9 cellular contexts compared by ENCODE assay signal in genomic region chr3:187999821-188000220, GRCh38.
DNase-seq lines count a peak whose midpoint lies in the region; ATAC-seq and TF ChIP-seq lines count a peak whose summit lies in the region.
"Had no signal": no experiment of that assay in that cellular context is flagged by ENCODE, and none has a peak within 500 bp of the region (broad histone marks: within the 10 kb centered on the region; RNA-seq: fewer than 3 reads in every experiment).

No MANE protein-coding gene starts in this region.

- intact Hi-C loops in activated CD4-positive, alpha-beta T cell treated with anti-CD3 and anti-CD28 coated beads for 36 hours (cut with DNase I, micrococcal nuclease): no loop called here

- no peaks in the 10 kb centered on the region for H4K20me1 ChIP-seq in GM23248 (ENCODE audit: insufficient read depth)

- peak; percentile 87 for ATAC-seq in activated CD4-positive, alpha-beta T cell treated with anti-CD3 and anti-CD28 coated beads for 36 hours
- ATAC-seq in T-helper 17 cell (peak; percentile 95), HG03439 (IDR thresholded peaks at IDR 0.05; ENCODE audit: unreplicated experiment) (no peak)
- ATAC-seq in activated naive CD8-positive, alpha-beta T cell treated with anti-CD3 and anti-CD28 coated beads, Interleukin-2, amount 50 U/mL, for 24 hours: peak; percentile 85

- 97 to 99% methylated on average over 4 of the region's 4 CpGs for WGBS in GM23248 (ENCODE audit: low coverage in 1 of 2, low lambda C conversion rate in 2 of 2, missing lambda C conversion rate in 2 of 2), 2 experiments

- no peak overlapping the region for H3K4me3 ChIP-seq in GM23248
- no peak overlapping the region for H3K4me3 ChIP-seq in WERI-Rb-1 (ENCODE audit: low read depth, low read length)

- H3K4me1 ChIP-seq in GM23248 (ENCODE audit: insufficient read depth): peaks cover 21% of the 10 kb centered on the region

- peak; percentile 51 for DNase-seq in activated CD4-positive, alpha-beta T cell treated with anti-CD3 and anti-CD28 coated beads for 36 hours
- DNase-seq in activated CD4-positive, alpha-beta T cell treated with anti-CD3 and anti-CD28 coated beads for 1 hour: no peak
- DNase-seq in T-helper 17 cell (peak in 1 of 3 donors; percentile 19), GM23248 (no peak), WERI-Rb-1 (no peak)
- DNase-seq in activated naive CD8-positive, alpha-beta T cell treated with anti-CD3 and anti-CD28 coated beads, Interleukin-2, amount 50 U/mL, for 24 hours: peak; percentile 40
- DNase-seq in stimulated activated CD4-positive, alpha-beta T cell treated with anti-CD3 and anti-CD28 coated beads, Interleukin-4, amount 100 ng/mL, for 1 hour: peak; percentile 16
- DNase-seq: IMR-90 had no signal

- H3K79me2 ChIP-seq in GM23248 (ENCODE audit: insufficient read depth): no peaks in the 10 kb centered on the region

- H3F3A ChIP-seq in GM23248 (ENCODE audit: insufficient read depth): peaks cover 13% of the 10 kb centered on the region

- no peak overlapping the region for H3K4me2 ChIP-seq in GM23248 (ENCODE audit: unreplicated experiment)

- peak overlapping the region; percentile 42 for H3K4me3 Mint-ChIP-seq in activated CD4-positive, alpha-beta T cell treated with anti-CD3 and anti-CD28 coated beads for 36 hours
- H3K4me3 Mint-ChIP-seq in T-helper 17 cell: peak overlapping the region; percentile 78
- H3K4me3 Mint-ChIP-seq in activated naive CD8-positive, alpha-beta T cell treated with anti-CD3 and anti-CD28 coated beads, Interleukin-2, amount 50 U/mL, for 24 hours: peak overlapping the region; percentile 48

- H3K9me3 ChIP-seq in T-helper 17 cell (ENCODE audit: control insufficient read depth, low read length, poor library complexity, severe bottlenecking): no peaks in the 10 kb centered on the region
- no peaks in the 10 kb centered on the region for H3K9me3 ChIP-seq in GM23248 (ENCODE audit: low read depth)
- H3K9me3 ChIP-seq in WERI-Rb-1 (ENCODE audit: severe bottlenecking): no peaks in the 10 kb centered on the region

- H3K4me1 Mint-ChIP-seq in activated CD4-positive, alpha-beta T cell treated with anti-CD3 and anti-CD28 coated beads for 36 hours: peaks cover 41% of the 10 kb centered on the region
- peaks cover 44% of the 10 kb centered on the region for H3K4me1 Mint-ChIP-seq in T-helper 17 cell
- peaks cover 52% of the 10 kb centered on the region for H3K4me1 Mint-ChIP-seq in activated naive CD8-positive, alpha-beta T cell treated with anti-CD3 and anti-CD28 coated beads, Interleukin-2, amount 50 U/mL, for 24 hours

- H3K36me3 Mint-ChIP-seq in activated CD4-positive, alpha-beta T cell treated with anti-CD3 and anti-CD28 coated beads for 36 hours (ENCODE audit: low read depth): no peaks in the 10 kb centered on the region
- H3K36me3 Mint-ChIP-seq in T-helper 17 cell (ENCODE audit: low read depth): peaks cover 3% of the 10 kb centered on the region
- no peaks in the 10 kb centered on the region for H3K36me3 Mint-ChIP-seq in activated naive CD8-positive, alpha-beta T cell treated with anti-CD3 and anti-CD28 coated beads, Interleukin-2, amount 50 U/mL, for 24 hours (ENCODE audit: low read depth)

- H3K27me3 ChIP-seq in GM23248 (replicated peaks; ENCODE audit: insufficient read depth) (no peaks in the 10 kb centered on the region), WERI-Rb-1 (ENCODE audit: insufficient read depth, low read depth, severe bottlenecking) (no peaks in the 10 kb centered on the region)

- H3K36me3 ChIP-seq in GM23248 (ENCODE audit: low read depth) (no peaks in the 10 kb centered on the region), WERI-Rb-1 (no peaks in the 10 kb centered on the region)

- no peak overlapping the region for H3K27ac ChIP-seq in GM23248
- H3K27ac ChIP-seq in WERI-Rb-1: no peak overlapping the region

- H3K27me3 Mint-ChIP-seq in activated CD4-positive, alpha-beta T cell treated with anti-CD3 and anti-CD28 coated beads for 36 hours: no peaks in the 10 kb centered on the region
- no peaks in the 10 kb centered on the region for H3K27me3 Mint-ChIP-seq in T-helper 17 cell
- no peaks in the 10 kb centered on the region for H3K27me3 Mint-ChIP-seq in activated naive CD8-positive, alpha-beta T cell treated with anti-CD3 and anti-CD28 coated beads, Interleukin-2, amount 50 U/mL, for 24 hours

- no peak overlapping the region for H2AFZ ChIP-seq in GM23248

- H3K9me2 ChIP-seq in GM23248 (ENCODE audit: insufficient read depth): no peaks in the 10 kb centered on the region

- H3K9ac ChIP-seq in GM23248: no peak overlapping the region

- in situ Hi-C loops in GM23248 (cut with MboI): no loop called here

- POLR2A ChIA-PET in activated CD4-positive, alpha-beta T cell treated with anti-CD3 and anti-CD28 coated beads for 36 hours (lab: Charles Lee): interaction anchor here (0.8 kb wide), 1 partner anchor 253 kb away, joined by 3 read pairs; no protein-coding TSS in a partner anchor

- no peak for TF ChIP-seq CTCF in WERI-Rb-1 (IDR thresholded peaks at IDR 0.05; ENCODE audit: low read depth, low read length)

- peak overlapping the region; percentile 84 for H3K27ac Mint-ChIP-seq in activated CD4-positive, alpha-beta T cell treated with anti-CD3 and anti-CD28 coated beads for 36 hours
- H3K27ac Mint-ChIP-seq in T-helper 17 cell: peak overlapping the region; percentile 90
- peak overlapping the region; percentile 86 for H3K27ac Mint-ChIP-seq in activated naive CD8-positive, alpha-beta T cell treated with anti-CD3 and anti-CD28 coated beads, Interleukin-2, amount 50 U/mL, for 24 hours

- no peaks in the 10 kb centered on the region for H3K9me3 Mint-ChIP-seq in activated CD4-positive, alpha-beta T cell treated with anti-CD3 and anti-CD28 coated beads for 36 hours (ENCODE audit: low read depth)
- no peaks in the 10 kb centered on the region for H3K9me3 Mint-ChIP-seq in activated naive CD8-positive, alpha-beta T cell treated with anti-CD3 and anti-CD28 coated beads, Interleukin-2, amount 50 U/mL, for 24 hours

- CTCF ChIA-PET in activated CD4-positive, alpha-beta T cell treated with anti-CD3 and anti-CD28 coated beads for 36 hours (lab: Charles Lee): interaction anchor here (0.6 to 1.9 kb wide), 6 partner anchors 27 to 320 kb away, joined by 3 to 4 read pairs (median 3); no protein-coding TSS in a partner anchor

Comparison
In these comparisons a context has a peak if more than half of its experiments do, and no peak if none do; other contexts are left out.
1. DNase-seq: peak in activated CD4-positive, alpha-beta T cell treated with anti-CD3 and anti-CD28 coated beads for 36 hours (single experiment), activated naive CD8-positive, alpha-beta T cell treated with anti-CD3 and anti-CD28 coated beads, Interleukin-2, amount 50 U/mL, for 24 hours (single experiment) and stimulated activated CD4-positive, alpha-beta T cell treated with anti-CD3 and anti-CD28 coated beads, Interleukin-4, amount 100 ng/mL, for 1 hour (single experiment); none in activated CD4-positive, alpha-beta T cell treated with anti-CD3 and anti-CD28 coated beads for 1 hour (single experiment), GM23248 (single experiment) and WERI-Rb-1 (single experiment).
2. Peak in every context shown above with its lines, with median percentiles within 50 percentile points of each other: H3K27ac Mint-ChIP-seq and H3K4me3 Mint-ChIP-seq.